Comparison of ENCODE assay signal across 8 cellular contexts in genomic region chr22:46068908-46069481, GRCh38.
DNase-seq lines count a peak whose midpoint lies in the region; ATAC-seq, FAIRE-seq and TF ChIP-seq lines count a peak whose summit lies in the region.

No MANE protein-coding gene starts in this region.

- no peak overlapping the region for H2BK20ac ChIP-seq in H1 (ENCODE audit: low read length)

- no peak overlapping the region for H4K91ac ChIP-seq in H1 (replicated peaks; ENCODE audit: insufficient read length, low read length)

- no peak for ATAC-seq in HG03175 (IDR thresholded peaks at IDR 0.05; ENCODE audit: unreplicated experiment)
- ATAC-seq in GM21381 (IDR thresholded peaks at IDR 0.05; ENCODE audit: unreplicated experiment), result no peak

- H3K36me3 ChIP-seq in Peyer's patch (no peaks in the 10 kb centered on the region), H1 (ENCODE audit: control insufficient read depth in 2 of 4, insufficient read depth in 4 of 4, low read length in 3 of 4) (no peaks in the 10 kb centered on the region; a peak in 1 of 8 replicates), neural progenitor cell (no peaks in the 10 kb centered on the region)

- no peak overlapping the region for H2BK15ac ChIP-seq in H1 (ENCODE audit: low read length)

- H3K27me3 ChIP-seq in Peyer's patch, result no peaks in the 10 kb centered on the region
- peaks cover 8 to 57% (median 37%) of the 10 kb centered on the region in 4 experiments for H3K27me3 ChIP-seq in H1 (replicated peaks in 1 of 4; ENCODE audit: control insufficient read depth in 3 of 4, extremely low read depth in 1 of 4, insufficient read depth in 3 of 4, low read length in 3 of 4)
- peaks cover 98% of the 10 kb centered on the region for H3K27me3 ChIP-seq in neural progenitor cell

- no peaks in the 10 kb centered on the region for H3K9me3 ChIP-seq in Peyer's patch
- no peaks in the 10 kb centered on the region for H3K9me3 ChIP-seq in H1 (ENCODE audit: insufficient read depth in 2 of 2, low read depth in 1 of 2, low read length in 1 of 2)
- H3K9me3 ChIP-seq in neural progenitor cell (ENCODE audit: low read depth), result no peaks in the 10 kb centered on the region

- peaks cover 25% of the 10 kb centered on the region for H3F3A ChIP-seq in neural progenitor cell (ENCODE audit: low read depth)

- H3K27ac ChIP-seq in Peyer's patch, result peak overlapping the region; percentile 89 to 100 (median 100)
- H3K27ac ChIP-seq in H1 (ENCODE audit: low read depth, low read length), result no peak overlapping the region
- H3K27ac ChIP-seq in neural progenitor cell, result no peak overlapping the region

- CTCF ChIA-PET in H1 (lab: Charles Lee; ENCODE audit: partially characterized antibody), result interaction anchor here (0.6 to 1.6 kb wide), 3 partner anchors 52 to 58 kb away, joined by 3 to 4 read pairs (median 3); no protein-coding TSS in a partner anchor

- no peaks in the 10 kb centered on the region for H3K36me3 Mint-ChIP-seq in neural progenitor cell

- no peak overlapping the region for H3K4ac ChIP-seq in H1 (replicated peaks; ENCODE audit: insufficient read length, low read depth, low read length)

- no peak overlapping the region for H3K18ac ChIP-seq in H1 (ENCODE audit: extremely low read depth, low read length)

- H3K4me3 Mint-ChIP-seq in neural progenitor cell, result peak overlapping the region; percentile 81

- H3K4me2 ChIP-seq in H1 (ENCODE audit: insufficient read depth in 1 of 2, low read depth in 2 of 2, low read length in 2 of 2), result peak overlapping the region; percentile 80 to 94; a peak in 3 of 4 replicates
- H3K4me2 ChIP-seq in neural progenitor cell, result no peak overlapping the region

- no peak overlapping the region for H3K27ac Mint-ChIP-seq in neural progenitor cell

- 0 out of 2 replicates have a peak, but pooled peaks cover 2% of the 10 kb centered on the region for H3K79me1 ChIP-seq in H1 (ENCODE audit: low read depth, low read length)

- H3K23me2 ChIP-seq in H1 (ENCODE audit: low read depth, low read length), result peaks cover 15% of the 10 kb centered on the region; the same call in 1 of the 2 replicates

- no peak overlapping the region for H3K14ac ChIP-seq in H1 (ENCODE audit: insufficient read length)

- H3K4me1 ChIP-seq in Peyer's patch (peaks cover 4 to 27% (median 8%) of the 10 kb centered on the region in 4 donors), H1 (replicated peaks in 1 of 4; ENCODE audit: control insufficient read depth in 3 of 4, insufficient read depth in 4 of 4, low read length in 3 of 4) (peaks cover 0 to 16% (median 10%) of the 10 kb centered on the region in 4 experiments; a peak in 6 of 7 replicates), neural progenitor cell (peaks cover 5% of the 10 kb centered on the region)

- TF ChIP-seq POLR2A in Peyer's patch (IDR thresholded peaks at IDR 0.05) (no peak), H1 (IDR thresholded peaks at IDR 0.05; ENCODE audit: control extremely low read depth in 1 of 2, low read depth in 2 of 2, low read length in 2 of 2) (no peak)

- H3K79me2 ChIP-seq in H1 (ENCODE audit: control insufficient read depth in 1 of 2, insufficient read depth in 2 of 2, low read length in 2 of 2), result peaks cover 0 to 17% of the 10 kb centered on the region in 2 experiments; a peak in 3 of 4 replicates
- no peaks in the 10 kb centered on the region for H3K79me2 ChIP-seq in neural progenitor cell (ENCODE audit: low read depth)

- H3K4me3 ChIP-seq in Peyer's patch (peak overlapping the region; percentile 69 to 97 (median 82)), H1 (ENCODE audit: extremely low read depth in 1 of 4, insufficient read depth in 2 of 4, low read depth in 3 of 4, low read length in 4 of 4) (peak overlapping the region in 1 of 4 experiments; percentile 84; a peak in 1 of 8 replicates), neural progenitor cell (no peak overlapping the region)

- FAIRE-seq in H1 (lab: Jason Lieb, UNC), result no peak

- no peak overlapping the region for H4K5ac ChIP-seq in H1 (ENCODE audit: insufficient read length, low read depth, low read length)

- no peak overlapping the region for H2AK5ac ChIP-seq in H1 (ENCODE audit: low read depth, low read length)

- no peak for TF ChIP-seq EP300 in H1 (IDR thresholded peaks at IDR 0.05; ENCODE audit: borderline replicate concordance in 1 of 2, low read depth in 2 of 2, low read length in 2 of 2)

- H2BK12ac ChIP-seq in H1 (ENCODE audit: low read depth, low read length), result no peak overlapping the region

- TF ChIP-seq RAD21 in H1 (IDR thresholded peaks at IDR 0.05 in 1 of 2, conservative IDR thresholded peaks at IDR 0.05 in 1 of 2; ENCODE audit: low read depth in 2 of 2, low read length in 2 of 2), result no peak

- H4K8ac ChIP-seq in H1 (ENCODE audit: extremely low read depth, insufficient read depth, low read length), result no peak overlapping the region

- no peak overlapping the region for H3K23ac ChIP-seq in H1 (ENCODE audit: insufficient read length)

- H3K56ac ChIP-seq in H1 (replicated peaks; ENCODE audit: insufficient read length, low read depth, low read length), result no peak overlapping the region

- H2AFZ ChIP-seq in H1 (ENCODE audit: low read length), result no peak overlapping the region
- H2AFZ ChIP-seq in neural progenitor cell (replicated peaks), result no peak overlapping the region

- H3K9ac ChIP-seq in H1 (replicated peaks in 1 of 4; ENCODE audit: extremely low read depth in 1 of 4, low read depth in 3 of 4, low read length in 3 of 4), result no peak overlapping the region
- no peak overlapping the region for H3K9ac ChIP-seq in neural progenitor cell

- peak; percentile 59 for DNase-seq in NCI-H2171 treated with DMSO at 0.1 percent for 48 hours (lab: John Stamatoyannopoulos, UW)
- DNase-seq in NCI-H2171 (lab: John Stamatoyannopoulos, UW), result no peak
- peak in 2 of 3 donors; percentile 54 to 69 for DNase-seq in Peyer's patch
- no peak for DNase-seq in H1 (ENCODE audit: low read depth in 1 of 2, low spot score in 2 of 2)
- no peak for DNase-seq in neural progenitor cell (ENCODE audit: low spot score)
- DNase-seq in cerebellar nuclear complex (lab: John Stamatoyannopoulos, UW), result no peak

- POLR2A ChIA-PET in H1 (lab: Charles Lee; ENCODE audit: partially characterized antibody), result interaction anchor here (0.6 to 0.9 kb wide), 2 partner anchors 16 to 75 kb away, joined by 3 read pairs; no protein-coding TSS in a partner anchor

- peaks cover 5% of the 10 kb centered on the region for H3K4me1 Mint-ChIP-seq in neural progenitor cell

- 88% methylated on average over 8 of the region's 8 CpGs; no CpG with 5 or more reads in 1 of the 2 experiments for WGBS in H1 (ENCODE audit: extremely low coverage in 1 of 2, insufficient coverage in 1 of 2, insufficient read length in 1 of 2, insufficient replicate concordance in 2 of 2, low coverage in 1 of 2, low lambda C conversion rate in 2 of 2, missing lambda C conversion rate in 1 of 2), 2 experiments

- no peak overlapping the region for H2BK120ac ChIP-seq in H1 (replicated peaks; ENCODE audit: low read depth, low read length)

- H2BK5ac ChIP-seq in H1 (ENCODE audit: low read depth, low read length), result no peak overlapping the region

- TF ChIP-seq CTCF in Peyer's patch (IDR thresholded peaks at IDR 0.05) (no peak), H1 (IDR thresholded peaks at IDR 0.05; ENCODE audit: control extremely low read depth in 1 of 3, insufficient read depth in 1 of 3, low read depth in 1 of 3, low read length in 3 of 3) (no peak), neural progenitor cell (IDR thresholded peaks at IDR 0.05) (no peak)

- H4K20me1 ChIP-seq in H1 (replicated peaks in 1 of 2; ENCODE audit: control insufficient read depth in 1 of 2, insufficient read depth in 2 of 2, low read length in 2 of 2) (no peaks in the 10 kb centered on the region), neural progenitor cell (ENCODE audit: low read depth) (peaks cover 38% of the 10 kb centered on the region)

- H3K27me3 Mint-ChIP-seq in neural progenitor cell (ENCODE audit: insufficient read depth, low read depth), result peaks cover 57% of the 10 kb centered on the region

- H3K9me3 Mint-ChIP-seq in neural progenitor cell, result no peaks in the 10 kb centered on the region

TF ChIP-seq in H1, 55 proteins besides CTCF, POLR2A, EP300 and RAD21:
- TF ChIP-seq POLR2AphosphoS5 (IDR thresholded peaks at IDR 0.05; ENCODE audit: low read depth, low read length), result no peak
- TF ChIP-seq TEAD4 (IDR thresholded peaks at IDR 0.05; ENCODE audit: low read depth, low read length), result no peak
- no peak for TF ChIP-seq TAF1 (IDR thresholded peaks at IDR 0.05; ENCODE audit: low read depth, low read length)
- TF ChIP-seq CBX8 (IDR thresholded peaks at IDR 0.05; ENCODE audit: borderline replicate concordance, low read depth, low read length), result no peak
- no peak for TF ChIP-seq SIN3A (conservative IDR thresholded peaks at IDR 0.05 in 1 of 2, IDR thresholded peaks at IDR 0.05 in 1 of 2; ENCODE audit: low read depth in 1 of 2, low read length in 2 of 2)
- TF ChIP-seq BACH1 (IDR thresholded peaks at IDR 0.05; ENCODE audit: low read length), result no peak
- no peak for TF ChIP-seq BRCA1 (IDR thresholded peaks at IDR 0.05; ENCODE audit: low read depth, low read length)
- no peak for TF ChIP-seq HDAC2 (IDR thresholded peaks at IDR 0.05; ENCODE audit: borderline replicate concordance in 1 of 2, low read depth in 2 of 2, low read length in 2 of 2)
- no peak for TF ChIP-seq RXRA (IDR thresholded peaks at IDR 0.05; ENCODE audit: insufficient read depth, low read depth, low read length)
- no peak for TF ChIP-seq TBP (IDR thresholded peaks at IDR 0.05; ENCODE audit: low read depth, low read length)
- TF ChIP-seq SRF (IDR thresholded peaks at IDR 0.05; ENCODE audit: low read depth, low read length), result no peak
- no peak for TF ChIP-seq CHD1 (IDR thresholded peaks at IDR 0.05; ENCODE audit: low read depth, low read length)
- no peak for TF ChIP-seq CEBPB (IDR thresholded peaks at IDR 0.05; ENCODE audit: low read depth, low read length)
- no peak for TF ChIP-seq KDM4A (IDR thresholded peaks at IDR 0.05; ENCODE audit: low read depth, low read length, severe bottlenecking)
- no peak for TF ChIP-seq KDM1A (IDR thresholded peaks at IDR 0.05; ENCODE audit: borderline replicate concordance, low read length)
- TF ChIP-seq ATF3 (IDR thresholded peaks at IDR 0.05; ENCODE audit: insufficient read depth, low read depth, low read length), result no peak
- no peak for TF ChIP-seq JUN (IDR thresholded peaks at IDR 0.05; ENCODE audit: low read depth, low read length)
- no peak for TF ChIP-seq GTF2F1 (IDR thresholded peaks at IDR 0.05; ENCODE audit: borderline replicate concordance, low read depth, low read length)
TF ChIP-seq in H1: peak in this region for 0.

Comparison
In these comparisons a context has a peak if more than half of its experiments do, and no peak if none do; other contexts are left out.
1. DNase-seq: peak in NCI-H2171 treated with DMSO at 0.1 percent for 48 hours (single experiment) and Peyer's patch (2 of 3); none in NCI-H2171 (single experiment), H1 (0 of 2), neural progenitor cell (single experiment) and cerebellar nuclear complex (0 of 2).
2. H3K27ac ChIP-seq: peak in Peyer's patch (4 of 4); none in H1 (single experiment) and neural progenitor cell (single experiment).